Comparison of ENCODE assay signal across 13 cellular contexts in genomic region chr22:25112538-25113253, GRCh38.
DNase-seq lines count a peak whose midpoint lies in the region; FAIRE-seq and TF ChIP-seq lines count a peak whose summit lies in the region.
"Had no signal": no experiment of that assay in that cellular context is flagged by ENCODE, and none has a peak within 500 bp of the region (broad histone marks: within the 10 kb centered on the region; RNA-seq: fewer than 3 reads in every experiment).

No MANE protein-coding gene starts in this region.

- in situ Hi-C loops in transverse colon (cut with MboI; ENCODE audit: low pct_ligation_motif_present in 1 of 4, low pct_unique_long_range_greater_than_20kb in 1 of 4, low sequenced_read_pairs in 3 of 4) = no loop called here

- no peaks in the 10 kb centered on the region for H3K36me3 Mint-ChIP-seq in activated naive CD4-positive, alpha-beta T cell treated with anti-CD3 and anti-CD28 coated beads, Interleukin-2, amount 50 U/mL, for 24 hours
- no peaks in the 10 kb centered on the region for H3K36me3 Mint-ChIP-seq in mesothelial cell of epicardium

- H3K4me3 ChIP-seq in dorsolateral prefrontal cortex (peak overlapping the region in 58 of 59 donors; percentile 6 to 82 (median 64)), transverse colon (peak overlapping the region in 2 of 4 donors; percentile 52 to 66), A673 (ENCODE audit: low read depth, low read length, poor library complexity, severe bottlenecking) (no peak overlapping the region)
- H3K4me3 ChIP-seq: GM12878, ovary had no signal

- no peak for TF ChIP-seq EP300 in transverse colon (IDR thresholded peaks at IDR 0.05; ENCODE audit: low read depth)

- H3K4me1 Mint-ChIP-seq in activated naive CD4-positive, alpha-beta T cell treated with anti-CD3 and anti-CD28 coated beads, Interleukin-2, amount 50 U/mL, for 24 hours = peaks cover 22% of the 10 kb centered on the region
- peaks cover 39% of the 10 kb centered on the region for H3K4me1 Mint-ChIP-seq in mesothelial cell of epicardium

- H3K4me1 ChIP-seq in transverse colon = peaks cover 22 to 58% (median 48%) of the 10 kb centered on the region in 4 donors
- peaks cover 4% of the 10 kb centered on the region for H3K4me1 ChIP-seq in A673 (ENCODE audit: insufficient read depth, low read length, poor library complexity, severe bottlenecking)

- FAIRE-seq in GM12892 (lab: Jason Lieb, UNC) = no peak
- FAIRE-seq: GM12878 had no signal

- H3K27ac Mint-ChIP-seq in activated naive CD4-positive, alpha-beta T cell treated with anti-CD3 and anti-CD28 coated beads, Interleukin-2, amount 50 U/mL, for 24 hours = peak overlapping the region; percentile 35
- peak overlapping the region; percentile 98 for H3K27ac Mint-ChIP-seq in mesothelial cell of epicardium

- no peak for TF ChIP-seq CTCF in dorsolateral prefrontal cortex (IDR thresholded peaks at IDR 0.05 in 54 of 56, conservative IDR thresholded peaks at IDR 0.05 in 2 of 56; ENCODE audit: low read depth in 1 of 56, partially characterized antibody in 56 of 56)
- no peak for TF ChIP-seq CTCF in mesothelial cell of epicardium (IDR thresholded peaks at IDR 0.05; ENCODE audit: unreplicated experiment)
- no peak for TF ChIP-seq CTCF in transverse colon (IDR thresholded peaks at IDR 0.05)
- no peak for TF ChIP-seq CTCF in A673 (conservative IDR thresholded peaks at IDR 0.05; ENCODE audit: low read depth, low read length)

- CTCF ChIA-PET in A673 (lab: Charles Lee) = no interaction called here

- peak overlapping the region; percentile 76 for H3K4me3 Mint-ChIP-seq in activated naive CD4-positive, alpha-beta T cell treated with anti-CD3 and anti-CD28 coated beads, Interleukin-2, amount 50 U/mL, for 24 hours
- H3K4me3 Mint-ChIP-seq in mesothelial cell of epicardium = peak overlapping the region; percentile 93

- DNase-seq in activated naive CD4-positive, alpha-beta T cell treated with anti-CD3 and anti-CD28 coated beads, Interleukin-2, amount 50 U/mL, for 16 hours = no peak
- DNase-seq in dorsolateral prefrontal cortex (no peak), mesothelial cell of epicardium (ENCODE audit: low spot score in 2 of 2, unreplicated experiment in 2 of 2) (no peak), transverse colon (no peak), GM12892 (ENCODE audit: insufficient read length) (no peak), A673 (ENCODE audit: low spot score) (no peak), NCI-H446 treated with DMSO at 0.1 percent for 48 hours (lab: John Stamatoyannopoulos, UW) (no peak)
- DNase-seq: amniotic stem cell, NCI-H1417 treated with DMSO at 0.1 percent for 48 hours, ovary had no signal

- H3K9me3 ChIP-seq in transverse colon = no peaks in the 10 kb centered on the region
- H3K9me3 ChIP-seq in A673 (ENCODE audit: low read depth, low read length, poor library complexity, severe bottlenecking) = no peaks in the 10 kb centered on the region
- H3K9me3 ChIP-seq: ovary had no signal

- BruUV-seq in A673 (replicated peaks; lab: Mats Ljungman, UMichigan) = no TSS peak

- WGBS in transverse colon (ENCODE audit: low coverage in 1 of 2), 2 donors = 46 to 49% methylated on average over 9 to 20 of the region's 20 CpGs

- H3K36me3 ChIP-seq in transverse colon (no peaks in the 10 kb centered on the region), A673 (ENCODE audit: insufficient read depth, low read length, poor library complexity, severe bottlenecking) (no peaks in the 10 kb centered on the region)
- H3K36me3 ChIP-seq: ovary had no signal

- no peaks in the 10 kb centered on the region for H3K27me3 ChIP-seq in dorsolateral prefrontal cortex
- H3K27me3 ChIP-seq in transverse colon = no peaks in the 10 kb centered on the region
- no peaks in the 10 kb centered on the region for H3K27me3 ChIP-seq in A673 (replicated peaks; ENCODE audit: insufficient read depth, low read depth, low read length, poor library complexity)
- H3K27me3 ChIP-seq: foreskin keratinocyte, ovary had no signal

- no peaks in the 10 kb centered on the region for H3K9me3 Mint-ChIP-seq in activated naive CD4-positive, alpha-beta T cell treated with anti-CD3 and anti-CD28 coated beads, Interleukin-2, amount 50 U/mL, for 24 hours
- no peaks in the 10 kb centered on the region for H3K9me3 Mint-ChIP-seq in mesothelial cell of epicardium

- peak overlapping the region in 52 of 59 donors; percentile 16 to 94 (median 82) for H3K27ac ChIP-seq in dorsolateral prefrontal cortex
- H3K27ac ChIP-seq in transverse colon = peak overlapping the region; percentile 85 to 95 (median 86)
- H3K27ac ChIP-seq in A673 (ENCODE audit: low read depth, low read length, poor library complexity, severe bottlenecking) = no peak overlapping the region
- H3K27ac ChIP-seq: foreskin keratinocyte, ovary had no signal

- POLR2A ChIA-PET in A673 (lab: Charles Lee; ENCODE audit: low non-redundant PET) = no interaction called here

- TF ChIP-seq POLR2A in transverse colon (IDR thresholded peaks at IDR 0.05) = no peak
- TF ChIP-seq POLR2A in GM12892 (IDR thresholded peaks at IDR 0.05; ENCODE audit: low read depth, low read length) = no peak

- intact Hi-C loops in dorsolateral prefrontal cortex (cut with DNase I) = no loop called here
- intact Hi-C loops in transverse colon (cut with DNase I; ENCODE audit: low total_unique reads) = loop anchor here (5.0 kb wide), 1 partner anchor 40 kb away; no protein-coding TSS in a partner anchor
- intact Hi-C loops in A673 (cut with micrococcal nuclease; ENCODE audit: unreplicated experiment) = no loop called here

- H3K27me3 Mint-ChIP-seq in activated naive CD4-positive, alpha-beta T cell treated with anti-CD3 and anti-CD28 coated beads, Interleukin-2, amount 50 U/mL, for 24 hours = no peaks in the 10 kb centered on the region
- no peaks in the 10 kb centered on the region for H3K27me3 Mint-ChIP-seq in mesothelial cell of epicardium (ENCODE audit: low read depth)
